Comparison of ENCODE assay signal across 9 cellular contexts in genomic region chr9:23123048-23123632, GRCh38.
A peak's percentile ranks its signal among the peaks of the same experiment; 100 is the strongest.
DNase-seq lines count a peak whose midpoint lies in the region; ATAC-seq and TF ChIP-seq lines count a peak whose summit lies in the region.
"Had no signal": no experiment of that assay in that cellular context is flagged by ENCODE, and none has a peak within 500 bp of the region (broad histone marks: within the 10 kb centered on the region; RNA-seq: fewer than 3 reads in every experiment).

No MANE protein-coding gene starts in this region.

- H3K4me3 Mint-ChIP-seq in activated T-cell treated with anti-CD3 and anti-CD28 coated beads, Interleukin-2, amount 50 U/mL, for 4 hours: no peak overlapping the region

- H3K9me3 ChIP-seq in Peyer's patch: no peaks in the 10 kb centered on the region

- no peak for TF ChIP-seq POLR2A in Peyer's patch (IDR thresholded peaks at IDR 0.05)

- H3K9me3 Mint-ChIP-seq in activated T-cell treated with anti-CD3 and anti-CD28 coated beads, Interleukin-2, amount 50 U/mL, for 4 hours: peaks cover 3% of the 10 kb centered on the region

- H3K36me3 ChIP-seq in Peyer's patch: no peaks in the 10 kb centered on the region

- H3K4me3 ChIP-seq in Peyer's patch: no peak overlapping the region
- H3K4me3 ChIP-seq: K562 had no signal

- ATAC-seq in left lobe of liver: peak; percentile 84
- ATAC-seq in activated T-cell treated with anti-CD3 and anti-CD28 coated beads, Interleukin-2, amount 50 U/mL, for 4 hours: no peak
- ATAC-seq: K562 had no signal

- H3K27ac ChIP-seq in Peyer's patch: no peak overlapping the region

- no peaks in the 10 kb centered on the region for H3K27me3 Mint-ChIP-seq in activated T-cell treated with anti-CD3 and anti-CD28 coated beads, Interleukin-2, amount 50 U/mL, for 4 hours (ENCODE audit: low read depth)

- no peaks in the 10 kb centered on the region for H3K4me1 ChIP-seq in Peyer's patch

- DNase-seq in ELR (ENCODE audit: low read depth) (peak; percentile 42), LoVo (ENCODE audit: low spot score) (peak; percentile 27), amniotic stem cell (lab: John Stamatoyannopoulos, UW) (peak; percentile 35), left lobe of liver (ENCODE audit: low spot score) (no peak), GM19238 (ENCODE audit: insufficient read length, low spot score) (no peak), Peyer's patch (no peak)
- DNase-seq in activated effector memory CD4-positive, alpha-beta T cell treated with anti-CD3 and anti-CD28 coated beads, Interleukin-2, amount 50 U/mL, for 16 hours: no peak
- DNase-seq in activated T-cell treated with anti-CD3 and anti-CD28 coated beads, Interleukin-2, amount 50 U/mL, for 4 hours: no peak

- H3K36me3 Mint-ChIP-seq in activated T-cell treated with anti-CD3 and anti-CD28 coated beads, Interleukin-2, amount 50 U/mL, for 4 hours (ENCODE audit: insufficient read depth): no peaks in the 10 kb centered on the region

- peak in 3 of 6 experiments; percentile 5 to 34 (median 29) for TF ChIP-seq CTCF in Peyer's patch (IDR thresholded peaks at IDR 0.05)

- no peaks in the 10 kb centered on the region for H3K4me1 Mint-ChIP-seq in activated T-cell treated with anti-CD3 and anti-CD28 coated beads, Interleukin-2, amount 50 U/mL, for 4 hours (ENCODE audit: low read depth)

- no peaks in the 10 kb centered on the region for H3K27me3 ChIP-seq in Peyer's patch

Comparison
In these comparisons a context has a peak if more than half of its experiments do, and no peak if none do; other contexts are left out.
1. DNase-seq: peak in ELR (single experiment), LoVo (single experiment) and amniotic stem cell (single experiment); none in left lobe of liver (single experiment), activated effector memory CD4-positive, alpha-beta T cell treated with anti-CD3 and anti-CD28 coated beads, Interleukin-2, amount 50 U/mL, for 16 hours (single experiment), activated T-cell treated with anti-CD3 and anti-CD28 coated beads, Interleukin-2, amount 50 U/mL, for 4 hours (single experiment), GM19238 (single experiment) and Peyer's patch (0 of 3).